Comparison of ENCODE assay signal across 14 cellular contexts in genomic region chrX:124435616-124436015, GRCh38.
"Had no signal": no experiment of that assay in that cellular context is flagged by ENCODE, and none has a peak within 500 bp of the region (broad histone marks: within the 10 kb centered on the region; RNA-seq: fewer than 3 reads in every experiment).

No MANE protein-coding gene starts in this region.

- H3K27me3 Mint-ChIP-seq: activated CD8-positive, alpha-beta T cell treated with anti-CD3 and anti-CD28 coated beads for 36 hours; activated naive CD8-positive, alpha-beta T cell treated with anti-CD3 and anti-CD28 coated beads for 36 hours; natural killer cell treated with Interleukin-12 subunit alpha and Interleukin-12 subunit beta and Interleukin-15 and Interleukin-18, amount 100 ng/mL, for 72 hours had no signal

- H3K4me3 ChIP-seq: right atrium auricular region, tibial nerve, uterus had no signal

- H3K27ac Mint-ChIP-seq: activated CD8-positive, alpha-beta T cell treated with anti-CD3 and anti-CD28 coated beads for 36 hours; activated naive CD8-positive, alpha-beta T cell treated with anti-CD3 and anti-CD28 coated beads for 36 hours; activated T-helper 1 cell treated with anti-CD3 and anti-CD28 coated beads, Interleukin-12 subunit alpha, Interleukin-12 subunit beta, Interleukin-2, Interleukin-4 antibody, amounts not matched to agents 30 ng/mL and 10 ng/mL and 1 ng/mL, durations not matched to agents 14 hours and 24 hours and 36 hours; natural killer cell treated with Interleukin-12 subunit alpha and Interleukin-12 subunit beta and Interleukin-15 and Interleukin-18, amount 100 ng/mL, for 72 hours had no signal

- H3K4me3 Mint-ChIP-seq: activated CD8-positive, alpha-beta T cell treated with anti-CD3 and anti-CD28 coated beads for 36 hours; activated naive CD8-positive, alpha-beta T cell treated with anti-CD3 and anti-CD28 coated beads for 36 hours; activated T-helper 1 cell treated with anti-CD3 and anti-CD28 coated beads, Interleukin-12 subunit alpha, Interleukin-12 subunit beta, Interleukin-2, Interleukin-4 antibody, amounts not matched to agents 30 ng/mL and 10 ng/mL and 1 ng/mL, durations not matched to agents 14 hours and 24 hours and 36 hours; natural killer cell treated with Interleukin-12 subunit alpha and Interleukin-12 subunit beta and Interleukin-15 and Interleukin-18, amount 100 ng/mL, for 72 hours had no signal

- H3K4me1 Mint-ChIP-seq: activated naive CD8-positive, alpha-beta T cell treated with anti-CD3 and anti-CD28 coated beads for 36 hours had no signal

- H3K36me3 Mint-ChIP-seq: activated naive CD8-positive, alpha-beta T cell treated with anti-CD3 and anti-CD28 coated beads for 36 hours; natural killer cell treated with Interleukin-12 subunit alpha and Interleukin-12 subunit beta and Interleukin-15 and Interleukin-18, amount 100 ng/mL, for 72 hours had no signal

- H3K27ac ChIP-seq: right atrium auricular region, tibial nerve, uterus had no signal

- H3K27me3 ChIP-seq: right atrium auricular region, tibial nerve, uterus had no signal

- H3K4me1 ChIP-seq: right atrium auricular region, tibial nerve, uterus had no signal

- H3K36me3 ChIP-seq: right atrium auricular region, tibial nerve, uterus had no signal

- H3K9me3 Mint-ChIP-seq: activated CD8-positive, alpha-beta T cell treated with anti-CD3 and anti-CD28 coated beads for 36 hours; activated naive CD8-positive, alpha-beta T cell treated with anti-CD3 and anti-CD28 coated beads for 36 hours; activated T-helper 1 cell treated with anti-CD3 and anti-CD28 coated beads, Interleukin-12 subunit alpha, Interleukin-12 subunit beta, Interleukin-2, Interleukin-4 antibody, amounts not matched to agents 30 ng/mL and 10 ng/mL and 1 ng/mL, durations not matched to agents 14 hours and 24 hours and 36 hours; natural killer cell treated with Interleukin-12 subunit alpha and Interleukin-12 subunit beta and Interleukin-15 and Interleukin-18, amount 100 ng/mL, for 72 hours had no signal

- H3K9me3 ChIP-seq: right atrium auricular region, tibial nerve, uterus had no signal

- DNase-seq: activated CD4-positive, alpha-beta T cell treated with anti-CD3 and anti-CD28 coated beads for 48 hours; activated CD8-positive, alpha-beta T cell treated with anti-CD3 and anti-CD28 coated beads for 36 hours; activated naive CD8-positive, alpha-beta T cell treated with anti-CD3 and anti-CD28 coated beads for 36 hours; effector CD8-positive, alpha-beta T cell; foreskin melanocyte; kidney glomerular epithelial cell; stimulated activated CD4-positive, alpha-beta T cell treated with anti-CD3 and anti-CD28 coated beads, Interleukin-15, amount 100 ng/mL, for 24 hours; stimulated activated CD4-positive, alpha-beta T cell treated with anti-CD3 and anti-CD28 coated beads, Interleukin-4, amount 100 ng/mL, for 1 hour; stimulated activated naive CD4-positive, alpha-beta T cell; uterus had no signal
